In genomic region chr18:23924813-23925212, GRCh38 we compare ENCODE assay signal across 1 cellular context.
A peak's percentile ranks its signal among the peaks of the same experiment; 100 is the strongest.
TF ChIP-seq lines count a peak whose summit lies in the region.

No MANE protein-coding gene starts in this region.

TF ChIP-seq in SK-N-SH, 30 proteins besides CTCF, POLR2A, EP300 and RAD21 (continued from another document):
- no peak for TF ChIP-seq REST (IDR thresholded peaks at IDR 0.05; ENCODE audit: low read depth, low read length)
- no peak for TF ChIP-seq POLR2AphosphoS5 (IDR thresholded peaks at IDR 0.05; ENCODE audit: low read depth, low read length)
- no peak for TF ChIP-seq GATA2 (CRISPR knock-in tag; IDR thresholded peaks at IDR 0.05)
- TF ChIP-seq TAF1 (IDR thresholded peaks at IDR 0.05; ENCODE audit: borderline replicate concordance, low read depth, low read length): no peak
- no peak for TF ChIP-seq EZH2phosphoT487 (IDR thresholded peaks at IDR 0.05; ENCODE audit: borderline replicate concordance, low read depth)
- TF ChIP-seq RXRA (IDR thresholded peaks at IDR 0.05; ENCODE audit: borderline replicate concordance, low read depth): no peak
- TF ChIP-seq IRF3 (IDR thresholded peaks at IDR 0.05; ENCODE audit: low read depth, low read length): no peak
- peak; percentile 47; the same call in 1 of the 2 replicates for TF ChIP-seq JUND (IDR thresholded peaks at IDR 0.05)
- TF ChIP-seq RCOR1 (IDR thresholded peaks at IDR 0.05; ENCODE audit: low read length): no peak
- no peak for TF ChIP-seq USF2 (IDR thresholded peaks at IDR 0.05; ENCODE audit: borderline replicate concordance, low read depth, low read length)
- no peak for TF ChIP-seq TEAD4 (IDR thresholded peaks at IDR 0.05; ENCODE audit: borderline replicate concordance, insufficient read depth)
- TF ChIP-seq GABPA (IDR thresholded peaks at IDR 0.05; ENCODE audit: low read depth): no peak
- TF ChIP-seq USF1 (IDR thresholded peaks at IDR 0.05; ENCODE audit: borderline replicate concordance, low read depth): no peak
- TF ChIP-seq ZBTB33 (IDR thresholded peaks at IDR 0.05; ENCODE audit: borderline replicate concordance, low read depth): no peak
- TF ChIP-seq MAX (IDR thresholded peaks at IDR 0.05; ENCODE audit: low read depth): no peak
- peak; percentile 35; the same call in 1 of the 2 replicates for TF ChIP-seq TCF12 (IDR thresholded peaks at IDR 0.05)
- TF ChIP-seq FOXJ3 (CRISPR knock-in tag; IDR thresholded peaks at IDR 0.05): no peak
- no peak for TF ChIP-seq NRF1 (IDR thresholded peaks at IDR 0.05; ENCODE audit: low read depth, low read length)
- peak; percentile 61; the same call in 1 of the 2 replicates for TF ChIP-seq FOSL2 (IDR thresholded peaks at IDR 0.05; ENCODE audit: borderline replicate concordance, low read depth)
- TF ChIP-seq CHD2 (IDR thresholded peaks at IDR 0.05; ENCODE audit: low read length, partially characterized antibody): no peak
- TF ChIP-seq SMC3 (IDR thresholded peaks at IDR 0.05; ENCODE audit: low read depth, low read length): no peak
